25 cellular contexts compared by ENCODE assay signal in genomic region chr9:136160939-136161610, GRCh38. TPM values are rescaled to one million over a fixed set of nuclear protein-coding genes. Genes with fewer than 3 reads are reported as not detected.
"Had no signal": no experiment of that assay in that cellular context is flagged by ENCODE, and none has a peak within 500 bp of the region (broad histone marks: within the 10 kb centered on the region; RNA-seq: fewer than 3 reads in every experiment).

No MANE protein-coding gene starts in this region.

- H3K4me1 Mint-ChIP-seq: activated B cell treated with CpG ODN at 0.5 μM for 24 hours; activated CD4-positive, alpha-beta memory T cell treated with anti-CD3 and anti-CD28 coated beads, Interleukin-2, amount 10 ng/mL, durations not matched to agents 7 days and 5 days; activated CD8-positive, alpha-beta memory T cell treated with anti-CD3 and anti-CD28 coated beads, Interleukin-2, amount 10 ng/mL, durations not matched to agents 7 days and 5 days; activated T-helper 17 cell treated with anti-CD3 and anti-CD28 coated beads, Interleukin-2, amount 50 U/mL, for 72 hours; central memory CD8-positive, alpha-beta T cell; stimulated activated naive CD8-positive, alpha-beta T cell treated with anti-CD3 and anti-CD28 coated beads, Interleukin-15, amount 100 ng/mL, for 72 hours had no signal

- H3K27ac ChIP-seq: brain microvascular endothelial cell, colonic mucosa, foreskin keratinocyte, left lung, prostate gland, skin epidermis, suprapubic skin, transverse colon had no signal

- H3K36me3 ChIP-seq: brain microvascular endothelial cell, colonic mucosa, left lung, prostate gland, suprapubic skin, transverse colon had no signal

- H3K4me3 Mint-ChIP-seq: activated B cell treated with CpG ODN at 0.5 μM for 24 hours; activated CD4-positive, alpha-beta memory T cell treated with anti-CD3 and anti-CD28 coated beads, Interleukin-2, amount 10 ng/mL, durations not matched to agents 7 days and 5 days; activated CD8-positive, alpha-beta memory T cell treated with anti-CD3 and anti-CD28 coated beads, Interleukin-2, amount 10 ng/mL, durations not matched to agents 7 days and 5 days; activated T-helper 17 cell treated with anti-CD3 and anti-CD28 coated beads, Interleukin-2, amount 50 U/mL, for 72 hours; central memory CD8-positive, alpha-beta T cell; stimulated activated naive CD8-positive, alpha-beta T cell treated with anti-CD3 and anti-CD28 coated beads, Interleukin-15, amount 100 ng/mL, for 72 hours; T-helper 2 cell treated with Interferon-gamma antibody and Interleukin-4, amounts not matched to agents 5 μg/mL and 100 μg/mL, for 36 hours had no signal

- H3K9me3 Mint-ChIP-seq: activated CD4-positive, alpha-beta memory T cell treated with anti-CD3 and anti-CD28 coated beads, Interleukin-2, amount 10 ng/mL, durations not matched to agents 7 days and 5 days; activated T-helper 17 cell treated with anti-CD3 and anti-CD28 coated beads, Interleukin-2, amount 50 U/mL, for 72 hours; central memory CD8-positive, alpha-beta T cell; T-helper 2 cell treated with Interferon-gamma antibody and Interleukin-4, amounts not matched to agents 5 μg/mL and 100 μg/mL, for 36 hours had no signal

- DNase-seq: activated B cell treated with CpG ODN at 0.5 μM for 24 hours; activated CD4-positive, alpha-beta memory T cell treated with anti-CD3 and anti-CD28 coated beads, Interleukin-2, amount 10 ng/mL, durations not matched to agents 7 days and 5 days; activated CD4-positive, alpha-beta T cell treated with anti-CD3 and anti-CD28 coated beads for 48 hours; activated CD8-positive, alpha-beta memory T cell treated with anti-CD3 and anti-CD28 coated beads, Interleukin-2, amount 10 ng/mL, durations not matched to agents 7 days and 5 days; activated naive CD4-positive, alpha-beta T cell treated with Interleukin-2 at 50 U/mL for 16 hours; activated T-cell treated with anti-CD3 and anti-CD28 coated beads, Interleukin-2, amount 50 U/mL, for 1 hour; brain microvascular endothelial cell; colonic mucosa; foreskin keratinocyte; stimulated activated CD4-positive, alpha-beta T cell treated with anti-CD3 and anti-CD28 coated beads, Interleukin-2, amount 100 ng/mL, for 48 hours; stimulated activated naive CD8-positive, alpha-beta T cell treated with anti-CD3 and anti-CD28 coated beads, Interleukin-15, amount 100 ng/mL, for 72 hours; transverse colon had no signal

- H3K9me3 ChIP-seq: colonic mucosa, prostate gland, suprapubic skin had no signal

- H3K4me1 ChIP-seq: colonic mucosa, foreskin keratinocyte, left lung, prostate gland, suprapubic skin, transverse colon had no signal

- H3K27me3 Mint-ChIP-seq: activated T-helper 17 cell treated with anti-CD3 and anti-CD28 coated beads, Interleukin-2, amount 50 U/mL, for 72 hours; stimulated activated naive CD8-positive, alpha-beta T cell treated with anti-CD3 and anti-CD28 coated beads, Interleukin-15, amount 100 ng/mL, for 72 hours had no signal

- H3K4me3 ChIP-seq: colonic mucosa, left lung, prostate gland, skin epidermis, suprapubic skin, transverse colon had no signal

- H3K27ac Mint-ChIP-seq: activated B cell treated with CpG ODN at 0.5 μM for 24 hours; activated CD4-positive, alpha-beta memory T cell treated with anti-CD3 and anti-CD28 coated beads, Interleukin-2, amount 10 ng/mL, durations not matched to agents 7 days and 5 days; activated CD8-positive, alpha-beta memory T cell treated with anti-CD3 and anti-CD28 coated beads, Interleukin-2, amount 10 ng/mL, durations not matched to agents 7 days and 5 days; activated T-helper 17 cell treated with anti-CD3 and anti-CD28 coated beads, Interleukin-2, amount 50 U/mL, for 72 hours; T-helper 2 cell treated with Interferon-gamma antibody and Interleukin-4, amounts not matched to agents 5 μg/mL and 100 μg/mL, for 36 hours had no signal

- H3K36me3 Mint-ChIP-seq: activated CD8-positive, alpha-beta memory T cell treated with anti-CD3 and anti-CD28 coated beads, Interleukin-2, amount 10 ng/mL, durations not matched to agents 7 days and 5 days had no signal

RNA-seq across cellular contexts. Expression of gene LHX3, which starts 43.9 kb away (rescaled TPM):
- total RNA-seq: activated B cell treated with CpG ODN at 0.5 μM for 24 hours; activated CD8-positive, alpha-beta memory T cell treated with anti-CD3 and anti-CD28 coated beads, Interleukin-2, amount 10 ng/mL, durations not matched to agents 7 days and 5 days; colonic mucosa; epithelial cell of proximal tubule; fibroblast of lung; foreskin keratinocyte; left lung; myocyte; osteoblast; transverse colon had no signal
- polyA plus RNA-seq: fibroblast of lung, foreskin keratinocyte, keratinocyte, neural cell had no signal
